In the genomic region with DNA sequence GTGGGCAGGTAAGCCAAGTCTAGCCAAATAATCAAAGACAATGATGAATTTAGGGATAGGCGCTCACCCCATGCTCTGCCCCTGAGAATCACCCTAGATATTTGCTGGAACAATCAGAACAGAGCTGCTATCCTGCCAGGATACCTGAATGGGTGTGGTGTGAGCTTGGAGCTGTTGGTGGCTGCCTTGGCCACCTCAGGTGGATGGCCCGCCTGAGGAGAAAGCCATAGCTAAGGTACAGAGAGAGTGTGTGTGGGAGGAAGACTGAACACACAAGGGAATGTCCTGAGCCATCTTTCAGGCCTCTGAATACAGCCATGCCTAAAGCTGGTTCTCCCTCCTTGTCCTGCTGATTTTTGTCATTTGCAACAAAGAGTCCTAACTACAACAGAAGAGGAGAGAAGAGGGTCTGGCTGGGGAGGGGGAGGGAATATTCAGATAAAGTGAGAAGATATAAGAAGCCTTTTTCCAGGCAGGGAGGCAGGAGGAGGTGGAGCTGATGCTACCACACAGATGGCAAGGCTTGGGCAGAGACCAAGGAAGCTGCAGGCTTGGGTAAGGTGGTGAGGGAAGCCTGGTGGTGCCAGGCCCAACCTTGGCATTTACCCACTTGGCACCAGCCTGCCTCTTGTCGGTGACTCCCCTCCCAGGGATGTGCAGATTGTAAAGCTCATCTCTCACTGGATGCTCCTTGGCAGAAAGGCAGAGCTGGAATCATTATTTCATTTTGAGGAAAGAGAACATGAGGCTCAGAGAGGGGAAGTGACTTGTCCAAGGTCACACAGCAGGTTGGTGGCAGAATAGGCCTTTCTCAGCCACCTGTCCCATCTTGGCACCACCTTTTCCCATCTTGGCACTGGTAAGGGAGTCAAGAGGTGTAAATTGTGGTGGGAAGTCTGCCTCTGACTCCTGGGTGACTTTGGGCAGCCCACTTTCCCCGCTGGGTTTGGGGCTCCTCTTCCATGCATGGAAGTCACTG, we compare ENCODE assay signal across 2 cellular contexts.
TF ChIP-seq lines count a peak whose summit lies in the region.

No MANE protein-coding gene starts in this region.

TF ChIP-seq in HepG2, 621 proteins besides CTCF, POLR2A, EP300 and RAD21:
- TF ChIP-seq ATF7 (IDR thresholded peaks at IDR 0.05) = no peak
- no peak for TF ChIP-seq ATF7 (CRISPR knock-in tag; IDR thresholded peaks at IDR 0.05)
- peak; percentile 77; the same call in 1 of the 2 replicates for TF ChIP-seq ZNF768 (CRISPR knock-in tag; IDR thresholded peaks at IDR 0.05)

TF ChIP-seq in K562, 482 proteins besides CTCF, POLR2A, EP300 and RAD21:
- TF ChIP-seq KDM1A (IDR thresholded peaks at IDR 0.05) = peak in 1 of 2 experiments; percentile 24; a peak in 1 of 4 replicates
- TF ChIP-seq, protein P1, sequence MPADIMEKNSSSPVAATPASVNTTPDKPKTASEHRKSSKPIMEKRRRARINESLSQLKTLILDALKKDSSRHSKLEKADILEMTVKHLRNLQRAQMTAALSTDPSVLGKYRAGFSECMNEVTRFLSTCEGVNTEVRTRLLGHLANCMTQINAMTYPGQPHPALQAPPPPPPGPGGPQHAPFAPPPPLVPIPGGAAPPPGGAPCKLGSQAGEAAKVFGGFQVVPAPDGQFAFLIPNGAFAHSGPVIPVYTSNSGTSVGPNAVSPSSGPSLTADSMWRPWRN (IDR thresholded peaks at IDR 0.05; ENCODE audit: low read depth) = no peak
- peak; percentile 76 for TF ChIP-seq RBM25 (IDR thresholded peaks at IDR 0.05; ENCODE audit: low read depth, low read length, severe bottlenecking)
- TF ChIP-seq ZFP36 (IDR thresholded peaks at IDR 0.05; ENCODE audit: low read depth, low read length, partially characterized antibody) = peak; percentile 71
- TF ChIP-seq, protein P2, sequence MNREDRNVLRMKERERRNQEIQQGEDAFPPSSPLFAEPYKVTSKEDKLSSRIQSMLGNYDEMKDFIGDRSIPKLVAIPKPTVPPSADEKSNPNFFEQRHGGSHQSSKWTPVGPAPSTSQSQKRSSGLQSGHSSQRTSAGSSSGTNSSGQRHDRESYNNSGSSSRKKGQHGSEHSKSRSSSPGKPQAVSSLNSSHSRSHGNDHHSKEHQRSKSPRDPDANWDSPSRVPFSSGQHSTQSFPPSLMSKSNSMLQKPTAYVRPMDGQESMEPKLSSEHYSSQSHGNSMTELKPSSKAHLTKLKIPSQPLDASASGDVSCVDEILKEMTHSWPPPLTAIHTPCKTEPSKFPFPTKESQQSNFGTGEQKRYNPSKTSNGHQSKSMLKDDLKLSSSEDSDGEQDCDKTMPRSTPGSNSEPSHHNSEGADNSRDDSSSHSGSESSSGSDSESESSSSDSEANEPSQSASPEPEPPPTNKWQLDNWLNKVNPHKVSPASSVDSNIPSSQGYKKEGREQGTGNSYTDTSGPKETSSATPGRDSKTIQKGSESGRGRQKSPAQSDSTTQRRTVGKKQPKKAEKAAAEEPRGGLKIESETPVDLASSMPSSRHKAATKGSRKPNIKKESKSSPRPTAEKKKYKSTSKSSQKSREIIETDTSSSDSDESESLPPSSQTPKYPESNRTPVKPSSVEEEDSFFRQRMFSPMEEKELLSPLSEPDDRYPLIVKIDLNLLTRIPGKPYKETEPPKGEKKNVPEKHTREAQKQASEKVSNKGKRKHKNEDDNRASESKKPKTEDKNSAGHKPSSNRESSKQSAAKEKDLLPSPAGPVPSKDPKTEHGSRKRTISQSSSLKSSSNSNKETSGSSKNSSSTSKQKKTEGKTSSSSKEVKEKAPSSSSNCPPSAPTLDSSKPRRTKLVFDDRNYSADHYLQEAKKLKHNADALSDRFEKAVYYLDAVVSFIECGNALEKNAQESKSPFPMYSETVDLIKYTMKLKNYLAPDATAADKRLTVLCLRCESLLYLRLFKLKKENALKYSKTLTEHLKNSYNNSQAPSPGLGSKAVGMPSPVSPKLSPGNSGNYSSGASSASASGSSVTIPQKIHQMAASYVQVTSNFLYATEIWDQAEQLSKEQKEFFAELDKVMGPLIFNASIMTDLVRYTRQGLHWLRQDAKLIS (CRISPR knock-in tag; IDR thresholded peaks at IDR 0.05) = no peak
- no peak for TF ChIP-seq ZNF175 (CRISPR knock-in tag; IDR thresholded peaks at IDR 0.05; ENCODE audit: low read depth)
- TF ChIP-seq FOXK1 (CRISPR knock-in tag; IDR thresholded peaks at IDR 0.05; ENCODE audit: borderline replicate concordance) = no peak
